Comparison of ENCODE assay signal across 8 cellular contexts in genomic region chr16:14300631-14301149, GRCh38.
A peak's percentile ranks its signal among the peaks of the same experiment; 100 is the strongest.
DNase-seq lines count a peak whose midpoint lies in the region; ATAC-seq, FAIRE-seq and TF ChIP-seq lines count a peak whose summit lies in the region.

No MANE protein-coding gene starts in this region.

- H3K27me3 ChIP-seq in lower lobe of right lung (ENCODE audit: low read depth) (peaks cover 13% of the 10 kb centered on the region), stomach smooth muscle (ENCODE audit: control insufficient read depth in 1 of 2, insufficient read depth in 2 of 2, low read length in 2 of 2) (no peaks in the 10 kb centered on the region)

- H3K36me3 ChIP-seq in lower lobe of right lung, result no peaks in the 10 kb centered on the region
- H3K36me3 ChIP-seq in stomach smooth muscle (ENCODE audit: control insufficient read depth in 2 of 2, insufficient read depth in 2 of 2, low read length in 2 of 2), result no peaks in the 10 kb centered on the region

- DNase-seq in D721Med (ENCODE audit: insufficient read length, low spot score) (peak; percentile 34), NAMALWA (ENCODE audit: low spot score) (peak; percentile 82), T-helper 17 cell (no peak), dermis microvascular lymphatic vessel endothelial cell (ENCODE audit: low read depth in 2 of 2) (peak; percentile 64 to 81), lower lobe of right lung (peak; percentile 65)

- H3K9me3 ChIP-seq in T-helper 17 cell (ENCODE audit: control insufficient read depth, low read length, poor library complexity, severe bottlenecking), result no peaks in the 10 kb centered on the region
- no peaks in the 10 kb centered on the region for H3K9me3 ChIP-seq in lower lobe of right lung
- H3K9me3 ChIP-seq in stomach smooth muscle (ENCODE audit: control insufficient read depth in 2 of 2, low read length in 2 of 2), result no peaks in the 10 kb centered on the region

- peaks cover 20% of the 10 kb centered on the region for H3K27me3 Mint-ChIP-seq in T-helper 17 cell

- H3K4me3 ChIP-seq in lower lobe of right lung (peak overlapping the region; percentile 74), stomach smooth muscle (ENCODE audit: low read length in 2 of 2) (peak overlapping the region; percentile 55 to 68)

- TF ChIP-seq CTCF in D721Med (IDR thresholded peaks at IDR 0.05; ENCODE audit: insufficient read depth, missing control alignments), result peak; percentile 73
- TF ChIP-seq CTCF in lower lobe of right lung (IDR thresholded peaks at IDR 0.05), result peak; percentile 56

- H3K4me1 Mint-ChIP-seq in T-helper 17 cell, result peaks cover 12% of the 10 kb centered on the region

- no peak overlapping the region for H3K27ac Mint-ChIP-seq in T-helper 17 cell

- H3K9ac ChIP-seq in stomach smooth muscle (ENCODE audit: low read length in 2 of 2), result peak overlapping the region in 1 of 2 donors; percentile 63

- H3K4me1 ChIP-seq in lower lobe of right lung, result peaks cover 8% of the 10 kb centered on the region
- peaks cover 19% of the 10 kb centered on the region for H3K4me1 ChIP-seq in stomach smooth muscle (ENCODE audit: control insufficient read depth, insufficient read depth, low read length)

- FAIRE-seq in D721Med (lab: Jason Lieb, UNC), result no peak

- H3K27ac ChIP-seq in lower lobe of right lung, result peak overlapping the region; percentile 49
- H3K27ac ChIP-seq in stomach smooth muscle (ENCODE audit: low read length), result peak overlapping the region; percentile 73

- intact Hi-C loops in lower lobe of right lung (cut with DNase I), result loop anchor here (10.0 kb wide), 1 partner anchor 224 kb away; no protein-coding TSS in a partner anchor

- peak overlapping the region; percentile 85 for H3K4me3 Mint-ChIP-seq in T-helper 17 cell

- peak; percentile 42 for ATAC-seq in GM21619 (IDR thresholded peaks at IDR 0.05; ENCODE audit: unreplicated experiment)
- peak; percentile 46 for ATAC-seq in T-helper 17 cell
- ATAC-seq in lower lobe of right lung, result peak; percentile 83 to 85
- no peak for ATAC-seq in HG02763 (IDR thresholded peaks at IDR 0.05; ENCODE audit: unreplicated experiment)

- H3K36me3 Mint-ChIP-seq in T-helper 17 cell (ENCODE audit: low read depth), result no peaks in the 10 kb centered on the region

Comparison
In these comparisons a context has a peak if more than half of its experiments do, and no peak if none do; other contexts are left out.
1. DNase-seq: peak in D721Med (single experiment), NAMALWA (single experiment), dermis microvascular lymphatic vessel endothelial cell (2 of 2) and lower lobe of right lung (single experiment); none in T-helper 17 cell (0 of 3).